Comparison of ENCODE assay signal across 4 cellular contexts in the genomic region with DNA sequence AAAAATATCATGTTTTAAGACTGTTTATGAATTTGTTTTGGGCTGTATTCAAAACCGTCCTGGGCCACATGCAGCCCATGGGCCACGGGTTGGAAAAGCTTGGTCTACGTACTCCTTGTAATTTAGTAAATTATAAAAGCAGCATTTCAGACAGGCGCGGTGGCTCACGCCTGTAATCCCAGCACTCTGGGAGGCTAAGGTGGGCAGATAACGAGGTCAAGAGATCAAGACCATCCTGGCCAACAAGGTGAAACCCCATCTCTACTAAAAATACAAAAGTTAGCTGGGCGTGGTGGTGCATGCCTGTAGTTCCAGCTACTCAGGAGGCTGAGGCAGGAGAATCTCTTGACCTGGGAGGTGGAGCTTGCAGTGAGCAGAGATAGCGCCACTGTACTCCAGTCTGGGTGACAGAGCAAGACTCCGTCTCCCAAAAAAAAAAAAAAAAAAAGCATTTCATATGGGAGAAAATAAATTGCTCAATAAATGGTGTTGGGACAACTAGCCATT.
TF ChIP-seq lines count a peak whose summit lies in the region.

No MANE protein-coding gene starts in this region.

TF ChIP-seq in HEK293, 187 proteins besides CTCF, POLR2A, EP300 and RAD21:
- TF ChIP-seq ZNF202 (tag by site-specific recombination; IDR thresholded peaks at IDR 0.05; ENCODE audit: borderline replicate concordance) = peak; percentile 57; the same call in 1 of the 2 replicates

TF ChIP-seq in GM12878, 131 proteins besides CTCF, POLR2A, EP300 and RAD21:
- TF ChIP-seq, protein P1, sequence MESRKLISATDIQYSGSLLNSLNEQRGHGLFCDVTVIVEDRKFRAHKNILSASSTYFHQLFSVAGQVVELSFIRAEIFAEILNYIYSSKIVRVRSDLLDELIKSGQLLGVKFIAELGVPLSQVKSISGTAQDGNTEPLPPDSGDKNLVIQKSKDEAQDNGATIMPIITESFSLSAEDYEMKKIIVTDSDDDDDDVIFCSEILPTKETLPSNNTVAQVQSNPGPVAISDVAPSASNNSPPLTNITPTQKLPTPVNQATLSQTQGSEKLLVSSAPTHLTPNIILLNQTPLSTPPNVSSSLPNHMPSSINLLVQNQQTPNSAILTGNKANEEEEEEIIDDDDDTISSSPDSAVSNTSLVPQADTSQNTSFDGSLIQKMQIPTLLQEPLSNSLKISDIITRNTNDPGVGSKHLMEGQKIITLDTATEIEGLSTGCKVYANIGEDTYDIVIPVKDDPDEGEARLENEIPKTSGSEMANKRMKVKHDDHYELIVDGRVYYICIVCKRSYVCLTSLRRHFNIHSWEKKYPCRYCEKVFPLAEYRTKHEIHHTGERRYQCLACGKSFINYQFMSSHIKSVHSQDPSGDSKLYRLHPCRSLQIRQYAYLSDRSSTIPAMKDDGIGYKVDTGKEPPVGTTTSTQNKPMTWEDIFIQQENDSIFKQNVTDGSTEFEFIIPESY (IDR thresholded peaks at IDR 0.05) = 0 out of 2 replicates have a peak, but pooled peaks have one; percentile 60
TF ChIP-seq in GM12878: peak in this region for 1; not testable (repeated sequence) for 130.

TF ChIP-seq in K562, 482 proteins besides CTCF, POLR2A, EP300 and RAD21:
- TF ChIP-seq, protein P1 (CRISPR knock-in tag; IDR thresholded peaks at IDR 0.05) = peak; percentile 82
- TF ChIP-seq CC2D1A (IDR thresholded peaks at IDR 0.05) = peak; percentile 83; the same call in 1 of the 2 replicates
- TF ChIP-seq, protein P2, sequence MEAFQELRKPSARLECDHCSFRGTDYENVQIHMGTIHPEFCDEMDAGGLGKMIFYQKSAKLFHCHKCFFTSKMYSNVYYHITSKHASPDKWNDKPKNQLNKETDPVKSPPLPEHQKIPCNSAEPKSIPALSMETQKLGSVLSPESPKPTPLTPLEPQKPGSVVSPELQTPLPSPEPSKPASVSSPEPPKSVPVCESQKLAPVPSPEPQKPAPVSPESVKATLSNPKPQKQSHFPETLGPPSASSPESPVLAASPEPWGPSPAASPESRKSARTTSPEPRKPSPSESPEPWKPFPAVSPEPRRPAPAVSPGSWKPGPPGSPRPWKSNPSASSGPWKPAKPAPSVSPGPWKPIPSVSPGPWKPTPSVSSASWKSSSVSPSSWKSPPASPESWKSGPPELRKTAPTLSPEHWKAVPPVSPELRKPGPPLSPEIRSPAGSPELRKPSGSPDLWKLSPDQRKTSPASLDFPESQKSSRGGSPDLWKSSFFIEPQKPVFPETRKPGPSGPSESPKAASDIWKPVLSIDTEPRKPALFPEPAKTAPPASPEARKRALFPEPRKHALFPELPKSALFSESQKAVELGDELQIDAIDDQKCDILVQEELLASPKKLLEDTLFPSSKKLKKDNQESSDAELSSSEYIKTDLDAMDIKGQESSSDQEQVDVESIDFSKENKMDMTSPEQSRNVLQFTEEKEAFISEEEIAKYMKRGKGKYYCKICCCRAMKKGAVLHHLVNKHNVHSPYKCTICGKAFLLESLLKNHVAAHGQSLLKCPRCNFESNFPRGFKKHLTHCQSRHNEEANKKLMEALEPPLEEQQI (IDR thresholded peaks at IDR 0.05) = peak; percentile 85
- TF ChIP-seq CBX3 (IDR thresholded peaks at IDR 0.05; ENCODE audit: borderline replicate concordance in 1 of 2, low read length in 2 of 2) = peak in 1 of 2 experiments; percentile 30; a peak in 1 of 3 replicates

TF ChIP-seq in HepG2, 621 proteins besides CTCF, POLR2A, EP300 and RAD21:
- TF ChIP-seq, protein P1 (CRISPR knock-in tag; IDR thresholded peaks at IDR 0.05) = 0 out of 2 replicates have a peak, but pooled peaks have one; percentile 15
TF ChIP-seq in HepG2: peak in this region for 1; not testable (repeated sequence) for 620.
